21 cellular contexts compared by ENCODE assay signal in genomic region chr10:32373031-32373430, GRCh38. TPM values are rescaled to one million over a fixed set of nuclear protein-coding genes. Genes with fewer than 3 reads are reported as not detected.
DNase-seq lines count a peak whose midpoint lies in the region; ATAC-seq, FAIRE-seq and TF ChIP-seq lines count a peak whose summit lies in the region.
"Had no signal": no experiment of that assay in that cellular context is flagged by ENCODE, and none has a peak within 500 bp of the region (broad histone marks: within the 10 kb centered on the region; RNA-seq: fewer than 3 reads in every experiment).

No MANE protein-coding gene starts in this region.

- DNase-seq in A549 (ENCODE audit: low read depth in 1 of 2, low spot score in 1 of 2) = no peak
- DNase-seq in CD4-positive, CD25-positive, alpha-beta regulatory T cell = no peak
- DNase-seq in GM19239 (ENCODE audit: insufficient read length, low spot score) = no peak
- no peak for DNase-seq in body of pancreas
- no peak for DNase-seq in NCI-H1105 treated with DMSO at 0.1 percent for 48 hours (lab: John Stamatoyannopoulos, UW)
- no peak for DNase-seq in NCI-H1436 treated with DMSO at 0.1 percent for 48 hours (lab: John Stamatoyannopoulos, UW)
- no peak for DNase-seq in HFFc6
- DNase-seq in NCI-H526 (lab: John Stamatoyannopoulos, UW) = no peak
- DNase-seq: DMS53, EL, GF-D8, KBM-7, NCI-H1092, NCI-H146, NCI-H2081, NCI-H2171, NCI-H345, NCI-H524 had no signal

- intact Hi-C loops in body of pancreas (cut with DNase I) = no loop called here

- H3K4me2 ChIP-seq in A549 = peak overlapping the region; percentile 63
- H3K4me2 ChIP-seq: BLaER1 had no signal

- no peaks in the 10 kb centered on the region for H3K9me3 Mint-ChIP-seq in CD4-positive, CD25-positive, alpha-beta regulatory T cell
- H3K9me3 Mint-ChIP-seq in HFFc6 = no peaks in the 10 kb centered on the region

- CTCF ChIA-PET in A549 (lab: Yijun Ruan, JAX) = interaction anchor here (1.0 to 11.8 kb wide), 3 partner anchors 10 to 423 kb away, joined by 3 to 118 read pairs (median 6); partner anchors contain the start of gene EPC1

- H3K4me1 ChIP-seq in A549 = peaks cover 43% of the 10 kb centered on the region
- peaks cover 60% of the 10 kb centered on the region for H3K4me1 ChIP-seq in CD4-positive, CD25-positive, alpha-beta regulatory T cell (ENCODE audit: control insufficient read depth, insufficient read depth, low read length, poor library complexity, severe bottlenecking)
- H3K4me1 ChIP-seq in body of pancreas = peaks cover 40% of the 10 kb centered on the region

- ATAC-seq in A549 = no peak
- ATAC-seq in CD4-positive, CD25-positive, alpha-beta regulatory T cell (ENCODE audit: low read depth in 2 of 2) = no peak
- no peak for ATAC-seq in body of pancreas
- ATAC-seq: Right ventricle myocardium inferior had no signal

- no peaks in the 10 kb centered on the region for H3K27me3 ChIP-seq in CD4-positive, CD25-positive, alpha-beta regulatory T cell (ENCODE audit: control insufficient read depth, insufficient read depth, low read length)
- no peaks in the 10 kb centered on the region for H3K27me3 ChIP-seq in body of pancreas
- H3K27me3 ChIP-seq: BLaER1 had no signal

- no peaks in the 10 kb centered on the region for H3K27me3 Mint-ChIP-seq in CD4-positive, CD25-positive, alpha-beta regulatory T cell
- H3K27me3 Mint-ChIP-seq in HFFc6 (ENCODE audit: insufficient read depth) = peaks cover 2% of the 10 kb centered on the region

- TF ChIP-seq POLR2A in A549 (IDR thresholded peaks at IDR 0.05; ENCODE audit: low read length) = no peak
- TF ChIP-seq POLR2A in body of pancreas (IDR thresholded peaks at IDR 0.05) = no peak

- H3K9me3 ChIP-seq in A549 (no peaks in the 10 kb centered on the region), body of pancreas (no peaks in the 10 kb centered on the region)
- H3K9me3 ChIP-seq in CD4-positive, CD25-positive, alpha-beta regulatory T cell (ENCODE audit: control insufficient read depth in 2 of 2, low read length in 2 of 2) = no peaks in the 10 kb centered on the region
- H3K9me3 ChIP-seq: BLaER1 had no signal

- H3K27ac ChIP-seq in A549 (peak overlapping the region; percentile 55 to 78), body of pancreas (peak overlapping the region in 3 of 4 donors; percentile 31 to 63 (median 36))
- no peak overlapping the region for H3K27ac ChIP-seq in CD4-positive, CD25-positive, alpha-beta regulatory T cell (ENCODE audit: insufficient read depth, low read length, poor library complexity, severe bottlenecking)
- H3K27ac ChIP-seq: BLaER1 had no signal

- POLR2A ChIA-PET in A549 (lab: Yijun Ruan, JAX) = no interaction called here

- peak overlapping the region; percentile 39 to 80 (median 47) for H3K4me3 Mint-ChIP-seq in CD4-positive, CD25-positive, alpha-beta regulatory T cell
- H3K4me3 Mint-ChIP-seq in HFFc6 = no peak overlapping the region

- no peak for TF ChIP-seq RAD21 in A549 (conservative IDR thresholded peaks at IDR 0.05 in 1 of 2, IDR thresholded peaks at IDR 0.05 in 1 of 2)

- peaks cover 21% of the 10 kb centered on the region for H3K36me3 ChIP-seq in CD4-positive, CD25-positive, alpha-beta regulatory T cell (ENCODE audit: control insufficient read depth, insufficient read depth, low read length)
- H3K36me3 ChIP-seq in body of pancreas (replicated peaks in 1 of 2; ENCODE audit: insufficient read depth in 1 of 2, low read depth in 2 of 2) = no peaks in the 10 kb centered on the region

- no peak for TF ChIP-seq EP300 in A549 (IDR thresholded peaks at IDR 0.05)

- H3K36me3 Mint-ChIP-seq in CD4-positive, CD25-positive, alpha-beta regulatory T cell = peaks cover 16% of the 10 kb centered on the region
- peaks cover 6% of the 10 kb centered on the region; the same call in 1 of the 2 replicates for H3K36me3 Mint-ChIP-seq in HFFc6 (ENCODE audit: low read depth)

- TF ChIP-seq CTCF in A549 (IDR thresholded peaks at IDR 0.05) (no peak), body of pancreas (IDR thresholded peaks at IDR 0.05) (no peak), HFFc6 (IDR thresholded peaks at IDR 0.05) (no peak)

- H3K27ac Mint-ChIP-seq in CD4-positive, CD25-positive, alpha-beta regulatory T cell = peak overlapping the region in 2 of 3 donors; percentile 44 to 86
- H3K27ac Mint-ChIP-seq in HFFc6 = no peak overlapping the region

- H3K4me3 ChIP-seq in A549 = no peak overlapping the region
- H3K4me3 ChIP-seq in CD4-positive, CD25-positive, alpha-beta regulatory T cell (ENCODE audit: low read depth, low read length) = peak overlapping the region; percentile 43
- no peak overlapping the region for H3K4me3 ChIP-seq in body of pancreas
- H3K4me3 ChIP-seq: BLaER1 had no signal

- H3K4me1 Mint-ChIP-seq in CD4-positive, CD25-positive, alpha-beta regulatory T cell = peaks cover 9 to 68% (median 49%) of the 10 kb centered on the region in 4 donors
- peaks cover 38% of the 10 kb centered on the region for H3K4me1 Mint-ChIP-seq in HFFc6 (ENCODE audit: low read depth)

- no peak for FAIRE-seq in A549 (lab: Jason Lieb, UNC)
- FAIRE-seq in GM19239 (lab: Jason Lieb, UNC) = peak; percentile 88
- FAIRE-seq: D721Med had no signal

TF ChIP-seq in A549, 52 proteins besides CTCF, POLR2A, EP300 and RAD21:
- TF ChIP-seq ZSCAN20 (CRISPR knock-in tag; IDR thresholded peaks at IDR 0.05) (no peak), JUN (IDR thresholded peaks at IDR 0.05) (no peak), HDAC2 (IDR thresholded peaks at IDR 0.05) (no peak), BCL3 (IDR thresholded peaks at IDR 0.05) (no peak), HOXA7 (CRISPR knock-in tag; IDR thresholded peaks at IDR 0.05) (no peak), ZC3H11A (IDR thresholded peaks at IDR 0.05) (no peak), SREBF2 (IDR thresholded peaks at IDR 0.05) (no peak), FOXS1 (CRISPR knock-in tag; IDR thresholded peaks at IDR 0.05) (no peak), KDM1A (IDR thresholded peaks at IDR 0.05; ENCODE audit: low read depth) (no peak; the same call in 1 of the 2 replicates)

RNA-seq across cellular contexts. Expression of gene EPC1, which starts 26.1 kb away (rescaled TPM):
- polyA plus RNA-seq in A549 (2011; rRNA removed) (47.2 and 53.9 TPM in 2 replicates), A549 (2017; fragmentation: RNase III; extraction: RNeasy Plus Mini Kit Qiagen cat#74134 plus additional on column Dnase treatment) (13.5 to 14.7 TPM (median 14.6 TPM) in 3 replicates)
- 35.4 and 37.6 TPM in 2 replicates for polyA plus RNA-seq in A549 (2012; cell fraction: cytosol; rRNA removed)
- polyA plus RNA-seq in A549 (2012; cell fraction: nucleus; rRNA removed) = 44.9 and 55.2 TPM in 2 replicates
- 65.8 and 67.0 TPM in 2 replicates for polyA minus RNA-seq in A549 (2011; rRNA and poly(A)+ RNA removed)
- 218 TPM for total RNA-seq in CD4-positive, CD25-positive, alpha-beta regulatory T cell
- 10 to 100 TPM; 46.6 to 64.4 (median 56.8) TPM for polyA plus RNA-seq in CD4-positive, CD25-positive, alpha-beta regulatory T cell
- total RNA-seq in body of pancreas = 10 to 100 TPM; 31.9 to 39.2 TPM
- total RNA-seq in HFFc6 (2021; fragmentation: NEBNext Ultra II Directional; extraction: Animal tissue kit (Norgen Biotek cat#: 25700)) = 10 to 100 TPM; 16.5 to 19.3 (median 17.5) TPM
